In the genomic region with DNA sequence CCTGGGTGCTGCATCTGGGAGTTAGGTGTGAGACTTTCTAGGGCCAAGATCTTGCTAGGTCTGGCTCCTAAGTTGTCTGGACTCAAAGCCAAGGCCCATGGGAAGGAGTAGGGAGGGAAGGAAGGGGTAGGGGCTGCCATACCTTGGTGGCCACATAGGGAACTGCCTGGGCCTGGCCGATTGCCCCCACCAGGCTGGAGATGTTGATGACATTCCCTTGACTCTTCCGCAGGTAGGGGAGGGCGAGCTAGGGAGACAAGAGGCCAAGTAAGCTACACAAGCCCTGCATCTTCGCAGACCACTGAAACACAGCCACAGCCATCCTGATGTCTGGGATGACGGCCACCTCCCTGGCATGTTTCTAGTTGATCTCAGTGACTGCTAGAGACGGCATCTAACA, we compare ENCODE assay signal across 2 cellular contexts.
TF ChIP-seq lines count a peak whose summit lies in the region.

No MANE protein-coding gene starts in this region.

TF ChIP-seq in HEK293T, 16 proteins besides CTCF, POLR2A, EP300 and RAD21:
- TF ChIP-seq NFRKB (IDR thresholded peaks at IDR 0.05) (no peak), ZNF384 (IDR thresholded peaks at IDR 0.05) (peak; percentile 58; the same call in 1 of the 2 replicates)

TF ChIP-seq in H1, 55 proteins besides CTCF, POLR2A, EP300 and RAD21:
- TF ChIP-seq KDM1A (IDR thresholded peaks at IDR 0.05; ENCODE audit: borderline replicate concordance, low read length): no peak
